Comparison of ENCODE assay signal across 1 cellular context in genomic region chr6:6884193-6884627, GRCh38.
TF ChIP-seq lines count a peak whose summit lies in the region.

No MANE protein-coding gene starts in this region.

TF ChIP-seq in K562, 482 proteins besides CTCF, POLR2A, EP300 and RAD21 (continued from another document and continues in another):
- peak; percentile 51 for TF ChIP-seq ZNF592 (IDR thresholded peaks at IDR 0.05)
- TF ChIP-seq ZEB2 (IDR thresholded peaks at IDR 0.05), result no peak
- TF ChIP-seq IFI16 (CRISPR knock-in tag; IDR thresholded peaks at IDR 0.05), result no peak
- TF ChIP-seq CEBPG (CRISPR knock-in tag; IDR thresholded peaks at IDR 0.05), result peak; percentile 28; the same call in 1 of the 2 replicates
- peak; percentile 69 to 91 for TF ChIP-seq CEBPG (tag; conservative IDR thresholded peaks at IDR 0.05 in 1 of 2, IDR thresholded peaks at IDR 0.05 in 1 of 2)
- no peak for TF ChIP-seq EWSR1 (IDR thresholded peaks at IDR 0.05; ENCODE audit: borderline replicate concordance, low read depth, partially characterized antibody)
- TF ChIP-seq PPARD (CRISPR knock-in tag; IDR thresholded peaks at IDR 0.05), result no peak
- no peak for TF ChIP-seq ZNF444 (CRISPR knock-in tag; IDR thresholded peaks at IDR 0.05)
- peak; percentile 65 for TF ChIP-seq ATF3 (IDR thresholded peaks at IDR 0.05)
- no peak for TF ChIP-seq ATF3 (CRISPR knock-in tag; conservative IDR thresholded peaks at IDR 0.05)
- TF ChIP-seq ZNF511 (CRISPR knock-in tag; IDR thresholded peaks at IDR 0.05), result no peak
- TF ChIP-seq NCOA4 (IDR thresholded peaks at IDR 0.05; ENCODE audit: partially characterized antibody), result no peak
- no peak for TF ChIP-seq ZNF77 (CRISPR knock-in tag; IDR thresholded peaks at IDR 0.05)
- TF ChIP-seq SIX5 (IDR thresholded peaks at IDR 0.05; ENCODE audit: borderline replicate concordance in 1 of 2, insufficient read depth in 1 of 2, low read depth in 1 of 2, low read length in 2 of 2), result no peak
- no peak for TF ChIP-seq ZNF707 (CRISPR knock-in tag; conservative IDR thresholded peaks at IDR 0.05)
- no peak for TF ChIP-seq ZNF318 (IDR thresholded peaks at IDR 0.05; ENCODE audit: borderline replicate concordance in 1 of 2, low read depth in 1 of 2)
- peak; percentile 50; the same call in 1 of the 2 replicates for TF ChIP-seq ZKSCAN1 (IDR thresholded peaks at IDR 0.05; ENCODE audit: low read depth, low read length)
- TF ChIP-seq JUN (IDR thresholded peaks at IDR 0.05; ENCODE audit: borderline replicate concordance, low read depth, low read length), result peak; percentile 3; the same call in 1 of the 2 replicates
- TF ChIP-seq JUN (CRISPR knock-in tag; IDR thresholded peaks at IDR 0.05; ENCODE audit: borderline replicate concordance), result no peak
- no peak for TF ChIP-seq NR1H2 (CRISPR knock-in tag; IDR thresholded peaks at IDR 0.05)
- TF ChIP-seq ZFP36 (IDR thresholded peaks at IDR 0.05; ENCODE audit: low read depth, low read length, partially characterized antibody), result no peak
- TF ChIP-seq UBTF (IDR thresholded peaks at IDR 0.05; ENCODE audit: borderline replicate concordance in 1 of 2, low read depth in 2 of 2, low read length in 2 of 2), result no peak
- TF ChIP-seq SREBF2 (CRISPR knock-in tag; IDR thresholded peaks at IDR 0.05), result no peak
- TF ChIP-seq SMC3 (conservative IDR thresholded peaks at IDR 0.05; ENCODE audit: insufficient read depth, low read depth, low read length), result no peak
- no peak for TF ChIP-seq PHF20 (IDR thresholded peaks at IDR 0.05; ENCODE audit: partially characterized antibody)
- TF ChIP-seq ZNF395 (CRISPR knock-in tag; IDR thresholded peaks at IDR 0.05), result no peak; the same call in 1 of the 2 replicates
- TF ChIP-seq ZNF311 (CRISPR knock-in tag; IDR thresholded peaks at IDR 0.05), result no peak
- no peak for TF ChIP-seq ETV5 (CRISPR knock-in tag; IDR thresholded peaks at IDR 0.05; ENCODE audit: low read depth)
- TF ChIP-seq CC2D1A (IDR thresholded peaks at IDR 0.05), result no peak
- no peak for TF ChIP-seq HNRNPUL1 (IDR thresholded peaks at IDR 0.05; ENCODE audit: low read length)
- no peak for TF ChIP-seq TRIM25 (IDR thresholded peaks at IDR 0.05; ENCODE audit: borderline replicate concordance)
- no peak for TF ChIP-seq MAFF (IDR thresholded peaks at IDR 0.05; ENCODE audit: low read length)
- no peak for TF ChIP-seq SIRT6 (IDR thresholded peaks at IDR 0.05; ENCODE audit: low read depth, low read length)
- TF ChIP-seq ZBTB49 (CRISPR knock-in tag; IDR thresholded peaks at IDR 0.05; ENCODE audit: borderline replicate concordance), result no peak
- TF ChIP-seq MYNN (IDR thresholded peaks at IDR 0.05), result no peak
- no peak for TF ChIP-seq MYNN (CRISPR knock-in tag; IDR thresholded peaks at IDR 0.05)
- no peak for TF ChIP-seq CREB1 (IDR thresholded peaks at IDR 0.05)
- no peak for TF ChIP-seq CREB1 (CRISPR knock-in tag; IDR thresholded peaks at IDR 0.05)
- no peak for TF ChIP-seq ZNF175 (CRISPR knock-in tag; IDR thresholded peaks at IDR 0.05; ENCODE audit: low read depth)
- TF ChIP-seq NFXL1 (CRISPR knock-in tag; IDR thresholded peaks at IDR 0.05), result no peak
- TF ChIP-seq GABPB1 (CRISPR knock-in tag; IDR thresholded peaks at IDR 0.05), result no peak
- peak; percentile 50; the same call in 1 of the 2 replicates for TF ChIP-seq CXXC5 (CRISPR knock-in tag; IDR thresholded peaks at IDR 0.05)
